Comparison of ENCODE assay signal across 8 cellular contexts in genomic region chr14:50666772-50667490, GRCh38. TPM values are rescaled to one million over a fixed set of nuclear protein-coding genes. Genes with fewer than 3 reads are reported as not detected.
DNase-seq lines count a peak whose midpoint lies in the region; ATAC-seq and TF ChIP-seq lines count a peak whose summit lies in the region.

No MANE protein-coding gene starts in this region.

- no peaks in the 10 kb centered on the region for H3K9me3 ChIP-seq in CD8-positive, alpha-beta memory T cell (ENCODE audit: low read length)
- H3K9me3 ChIP-seq in HEK293 (ENCODE audit: control insufficient read depth, insufficient read depth, low read depth, low read length): no peaks in the 10 kb centered on the region

- no peaks in the 10 kb centered on the region for H3K36me3 ChIP-seq in CD8-positive, alpha-beta memory T cell (ENCODE audit: insufficient read depth, low read length)
- peaks cover 0 to 11% of the 10 kb centered on the region in 2 experiments; a peak in 2 of 3 replicates for H3K36me3 ChIP-seq in HEK293 (ENCODE audit: control insufficient read depth in 2 of 2, insufficient read depth in 1 of 2, low read length in 2 of 2)

- CTCF ChIA-PET in CD8-positive, alpha-beta memory T cell (lab: Charles Lee): interaction anchor here (0.7 to 1.2 kb wide), 3 partner anchors 113 to 1329 kb away, joined by 3 to 6 read pairs (median 4); no protein-coding TSS in a partner anchor
- CTCF ChIA-PET in HEK293 (lab: Yijun Ruan, JAX): interaction anchor here (0.5 to 1.2 kb wide), 5 partner anchors 22 to 123 kb away, joined by 3 to 6 read pairs (median 3); no protein-coding TSS in a partner anchor

- H3K27me3 ChIP-seq in CD8-positive, alpha-beta memory T cell (ENCODE audit: insufficient read depth, low read length, poor library complexity, severe bottlenecking): no peaks in the 10 kb centered on the region

- peaks cover 13% of the 10 kb centered on the region for H3K4me1 ChIP-seq in CD8-positive, alpha-beta memory T cell (ENCODE audit: insufficient read depth, low read length)
- peaks cover 6% of the 10 kb centered on the region; the same call in 1 of the 2 replicates for H3K4me1 ChIP-seq in HEK293 (ENCODE audit: control insufficient read depth, insufficient read depth, low read length)

- H3K36me3 Mint-ChIP-seq in CD8-positive, alpha-beta memory T cell: peaks cover 0 to 15% (median 7%) of the 10 kb centered on the region in 3 donors

- ATAC-seq in left lobe of liver (peak; percentile 6), HG03045 (IDR thresholded peaks at IDR 0.05; ENCODE audit: unreplicated experiment) (no peak)

- peak in 3 of 5 donors; percentile 4 to 58 (median 13) for DNase-seq in CD8-positive, alpha-beta memory T cell
- peak; percentile 24 for DNase-seq in SK-N-DZ (ENCODE audit: low spot score)
- DNase-seq in choroid plexus epithelial cell (ENCODE audit: low read depth): peak; percentile 83
- no peak for DNase-seq in left lobe of liver (ENCODE audit: low spot score)
- peak in 18 of 49 donors; percentile 2 to 57 (median 10) for DNase-seq in substantia nigra (lab: John Stamatoyannopoulos, UW)
- DNase-seq in NCI-H226: no peak

- peak overlapping the region; percentile 33 for H3K4me3 ChIP-seq in CD8-positive, alpha-beta memory T cell (ENCODE audit: low read length)
- H3K4me3 ChIP-seq in HEK293 (ENCODE audit: low read depth, low read length) (peak overlapping the region; percentile 80), choroid plexus epithelial cell (ENCODE audit: low read depth, low read length) (peak overlapping the region; percentile 78)

- no peaks in the 10 kb centered on the region for H3K9me3 Mint-ChIP-seq in CD8-positive, alpha-beta memory T cell

- TF ChIP-seq CTCF in HEK293 (tag by site-specific recombination; IDR thresholded peaks at IDR 0.05) (no peak), choroid plexus epithelial cell (conservative IDR thresholded peaks at IDR 0.05; ENCODE audit: low read depth, low read length) (no peak)

- peak overlapping the region in 7 of 8 donors; percentile 62 to 92 (median 87) for H3K27ac Mint-ChIP-seq in CD8-positive, alpha-beta memory T cell

- POLR2A ChIA-PET in CD8-positive, alpha-beta memory T cell (lab: Charles Lee): interaction anchor here (0.6 to 0.7 kb wide), 2 partner anchors 119 to 540 kb away, joined by 3 to 7 read pairs; no protein-coding TSS in a partner anchor
- POLR2A ChIA-PET in HEK293 (lab: Yijun Ruan, JAX): interaction anchor here (0.7 to 1.1 kb wide), 6 partner anchors 10 to 611 kb away, joined by 3 to 5 read pairs (median 4); no protein-coding TSS in a partner anchor

- H3K4me1 Mint-ChIP-seq in CD8-positive, alpha-beta memory T cell: peaks cover 14 to 26% (median 26%) of the 10 kb centered on the region in 3 donors

- H3K4me3 Mint-ChIP-seq in CD8-positive, alpha-beta memory T cell: no peak overlapping the region

- H3K27ac ChIP-seq in CD8-positive, alpha-beta memory T cell (ENCODE audit: low read depth, low read length): peak overlapping the region; percentile 34
- H3K27ac ChIP-seq in HEK293 (ENCODE audit: extremely low read depth, low read depth, low read length) (peak overlapping the region; percentile 98), substantia nigra (ENCODE audit: low read depth, low read length, poor library complexity, severe bottlenecking) (peak overlapping the region; percentile 91)

- H3K27me3 Mint-ChIP-seq in CD8-positive, alpha-beta memory T cell: no peaks in the 10 kb centered on the region

TF ChIP-seq in HEK293, 187 proteins besides CTCF, POLR2A, EP300 and RAD21 (continues in another document):
- TF ChIP-seq ZNF423 (tag by site-specific recombination; IDR thresholded peaks at IDR 0.05) (no peak), ZNF654 (tag by site-specific recombination; IDR thresholded peaks at IDR 0.05; ENCODE audit: low read depth) (no peak), SCRT2 (tag by site-specific recombination; IDR thresholded peaks at IDR 0.05) (no peak), ZBTB48 (tag by site-specific recombination; IDR thresholded peaks at IDR 0.05) (no peak), ZNF155 (tag by site-specific recombination; IDR thresholded peaks at IDR 0.05) (no peak), ZNF529 (tag by site-specific recombination; IDR thresholded peaks at IDR 0.05; ENCODE audit: insufficient replicate concordance) (no peak), ZNF580 (tag by site-specific recombination; IDR thresholded peaks at IDR 0.05) (no peak), MZF1 (tag by site-specific recombination; IDR thresholded peaks at IDR 0.05; ENCODE audit: borderline replicate concordance) (0 out of 2 replicates have a peak, but pooled peaks have one; percentile 15), MYNN (tag by site-specific recombination; IDR thresholded peaks at IDR 0.05; ENCODE audit: borderline replicate concordance) (no peak), ZNF341 (tag by site-specific recombination; IDR thresholded peaks at IDR 0.05; ENCODE audit: low read depth) (no peak), ZNF704 (tag by site-specific recombination; IDR thresholded peaks at IDR 0.05) (no peak), ZNF2 (tag by site-specific recombination; IDR thresholded peaks at IDR 0.05) (no peak), ZNF214 (tag by site-specific recombination; IDR thresholded peaks at IDR 0.05; ENCODE audit: borderline replicate concordance) (no peak), ZNF394 (tag by site-specific recombination; IDR thresholded peaks at IDR 0.05; ENCODE audit: borderline replicate concordance) (no peak), ZNF354C (tag by site-specific recombination; IDR thresholded peaks at IDR 0.05; ENCODE audit: borderline replicate concordance, low read depth) (no peak), PATZ1 (tag by site-specific recombination; IDR thresholded peaks at IDR 0.05) (no peak), ZNF324 (tag by site-specific recombination; IDR thresholded peaks at IDR 0.05) (no peak), ZNF830 (tag by site-specific recombination; IDR thresholded peaks at IDR 0.05; ENCODE audit: low read depth) (no peak), WT1 (tag by site-specific recombination; IDR thresholded peaks at IDR 0.05) (no peak), ZNF530 (tag by site-specific recombination; IDR thresholded peaks at IDR 0.05; ENCODE audit: low read depth) (no peak), SCRT1 (tag by site-specific recombination; IDR thresholded peaks at IDR 0.05; ENCODE audit: borderline replicate concordance) (no peak), ZNF521 (tag by site-specific recombination; IDR thresholded peaks at IDR 0.05) (no peak), ZNF561 (tag by site-specific recombination; IDR thresholded peaks at IDR 0.05; ENCODE audit: borderline replicate concordance) (peak; percentile 29; the same call in 1 of the 2 replicates), KLF9 (tag by site-specific recombination; IDR thresholded peaks at IDR 0.05; ENCODE audit: low read depth) (no peak), PRDM6 (tag by site-specific recombination; IDR thresholded peaks at IDR 0.05) (peak; percentile 99)

RNA-seq across cellular contexts. Expression of gene SAV1, which starts 1.2 kb away (rescaled TPM):
- 10 to 100 TPM; 12.9 to 13.9 TPM for total RNA-seq in CD8-positive, alpha-beta memory T cell
- 13.7 TPM for polyA plus RNA-seq in CD8-positive, alpha-beta memory T cell
- polyA plus RNA-seq in SK-N-DZ (2014; cell fraction: cytosol; rRNA removed): 12.1 and 15.3 TPM in 2 replicates
- 3.4 and 5.8 TPM in 2 replicates for polyA plus RNA-seq in SK-N-DZ (2014; cell fraction: nucleus; rRNA removed)
- 7.7 TPM for total RNA-seq in left lobe of liver

Comparison
In these comparisons a context has a peak if more than half of its experiments do, and no peak if none do; other contexts are left out.
1. DNase-seq: peak in CD8-positive, alpha-beta memory T cell (3 of 5), SK-N-DZ (single experiment) and choroid plexus epithelial cell (single experiment); none in left lobe of liver (single experiment) and NCI-H226 (single experiment).
2. H3K27ac ChIP-seq: peak in every context shown above with its lines; median percentile 98 in HEK293; 91 in substantia nigra; 34 in CD8-positive, alpha-beta memory T cell.
3. Peak in every context shown above with its lines, with median percentiles within 50 percentile points of each other: H3K4me3 ChIP-seq.